In genomic region chr17:40452921-40453378, GRCh38 we compare ENCODE assay signal across 18 cellular contexts. TPM values are rescaled to one million over a fixed set of nuclear protein-coding genes. Genes with fewer than 3 reads are reported as not detected.
DNase-seq lines count a peak whose midpoint lies in the region; ATAC-seq, FAIRE-seq and TF ChIP-seq lines count a peak whose summit lies in the region.
"Had no signal": no experiment of that assay in that cellular context is flagged by ENCODE, and none has a peak within 500 bp of the region (broad histone marks: within the 10 kb centered on the region; RNA-seq: fewer than 3 reads in every experiment).

No MANE protein-coding gene starts in this region.

- no peaks in the 10 kb centered on the region for H3K27me3 Mint-ChIP-seq in stimulated activated memory B cell treated with anti-CD40 and anti-IgM and Interleukin-4, amounts not matched to agents 10 μg/mL and 1 μg/mL and 100 μg/mL, for 72 hours

- no peaks in the 10 kb centered on the region for H3K9me3 ChIP-seq in keratinocyte (ENCODE audit: control insufficient read depth, low read depth, low read length)
- no peaks in the 10 kb centered on the region for H3K9me3 ChIP-seq in smooth muscle cell (replicated peaks; ENCODE audit: low read depth)
- H3K9me3 ChIP-seq: adrenal gland had no signal

- H3K9ac ChIP-seq in keratinocyte (ENCODE audit: control insufficient read depth, extremely low read depth, insufficient read depth, low read length) (no peak overlapping the region), smooth muscle cell (ENCODE audit: low read depth) (no peak overlapping the region)

- H3K4me1 ChIP-seq in keratinocyte (ENCODE audit: control insufficient read depth, extremely low read depth, insufficient read depth, low read length) (peaks cover 22% of the 10 kb centered on the region), smooth muscle cell (ENCODE audit: low read depth) (peaks cover 9% of the 10 kb centered on the region)

- H3K79me2 ChIP-seq in keratinocyte (ENCODE audit: control insufficient read depth, insufficient read depth, low read length) (no peaks in the 10 kb centered on the region), smooth muscle cell (ENCODE audit: low read depth) (peaks cover 16% of the 10 kb centered on the region)

- H3K36me3 ChIP-seq in keratinocyte (ENCODE audit: control insufficient read depth in 2 of 2, extremely low read depth in 1 of 2, insufficient read depth in 2 of 2, low read length in 2 of 2) (no peaks in the 10 kb centered on the region), smooth muscle cell (ENCODE audit: low read depth) (no peaks in the 10 kb centered on the region)

- ATAC-seq in stimulated activated memory B cell treated with anti-CD40 and anti-IgM and Interleukin-4, amounts not matched to agents 10 μg/mL and 1 μg/mL and 100 μg/mL, for 72 hours, result no peak

- 97% methylated on average over 15 of the region's 15 CpGs for WGBS in smooth muscle cell (ENCODE audit: low lambda C conversion rate)

- no peak overlapping the region for H3K4me3 Mint-ChIP-seq in stimulated activated memory B cell treated with anti-CD40 and anti-IgM and Interleukin-4, amounts not matched to agents 10 μg/mL and 1 μg/mL and 100 μg/mL, for 72 hours

- no peak overlapping the region for H2AFZ ChIP-seq in keratinocyte (ENCODE audit: control insufficient read depth, low read length)
- H2AFZ ChIP-seq in smooth muscle cell (ENCODE audit: low read depth), result no peak overlapping the region

- H3K4me2 ChIP-seq in keratinocyte (ENCODE audit: control insufficient read depth, extremely low read depth, insufficient read depth, low read depth, low read length) (peak overlapping the region; percentile 2), smooth muscle cell (no peak overlapping the region)

- dilution Hi-C loops in keratinocyte (cut with MboI; ENCODE audit: extremely low pct_ligation_motif_present, low sequenced_read_pairs), result no loop called here

- H3K4me3 ChIP-seq in keratinocyte (ENCODE audit: control insufficient read depth in 2 of 3, extremely low read depth in 1 of 3, insufficient read depth in 2 of 3, low read depth in 1 of 3, low read length in 3 of 3) (no peak overlapping the region), smooth muscle cell (no peak overlapping the region)
- H3K4me3 ChIP-seq: adrenal gland had no signal

- no peak overlapping the region for H3K27ac ChIP-seq in keratinocyte (ENCODE audit: control insufficient read depth, insufficient read depth, low read length)
- H3K27ac ChIP-seq in smooth muscle cell (ENCODE audit: low read depth), result peak overlapping the region; percentile 23
- H3K27ac ChIP-seq: C4-2B had no signal

- no peaks in the 10 kb centered on the region for H3K36me3 Mint-ChIP-seq in stimulated activated memory B cell treated with anti-CD40 and anti-IgM and Interleukin-4, amounts not matched to agents 10 μg/mL and 1 μg/mL and 100 μg/mL, for 72 hours

- no peaks in the 10 kb centered on the region for H3K9me1 ChIP-seq in keratinocyte (ENCODE audit: control insufficient read depth, extremely low read depth, insufficient read depth, low read length)

- H3K27ac Mint-ChIP-seq in stimulated activated memory B cell treated with anti-CD40 and anti-IgM and Interleukin-4, amounts not matched to agents 10 μg/mL and 1 μg/mL and 100 μg/mL, for 72 hours, result no peak overlapping the region

- H3K27me3 ChIP-seq in keratinocyte (ENCODE audit: control insufficient read depth, extremely low read depth, insufficient read depth, low read length), result peaks cover 23% of the 10 kb centered on the region
- H3K27me3 ChIP-seq in smooth muscle cell (ENCODE audit: low read depth), result no peaks in the 10 kb centered on the region
- H3K27me3 ChIP-seq: adrenal gland had no signal

- FAIRE-seq in keratinocyte (lab: Jason Lieb, UNC), result peak; percentile 39
- FAIRE-seq: G401.6, GM18507 had no signal

- no peaks in the 10 kb centered on the region for H3F3A ChIP-seq in smooth muscle cell (ENCODE audit: low read depth)

- DNase-seq in HCEC 1CT, result peak; percentile 59
- peak; percentile 44 for DNase-seq in amniotic epithelial cell (ENCODE audit: low read depth)
- no peak for DNase-seq in keratinocyte (ENCODE audit: low read depth, low spot score)
- DNase-seq in smooth muscle cell (lab: John Stamatoyannopoulos, UW; ENCODE audit: unreplicated experiment), result no peak
- no peak for DNase-seq in NOMO-1 treated with DMSO at 0.1 percent for 48 hours (lab: John Stamatoyannopoulos, UW; ENCODE audit: unreplicated experiment)
- DNase-seq in activated T-cell treated with anti-CD3 and anti-CD28 coated beads for 4 hours, result no peak
- no peak for DNase-seq in activated naive CD4-positive, alpha-beta T cell (lab: John Stamatoyannopoulos, UW)
- DNase-seq: effector memory CD4-positive, alpha-beta T cell; NCI-H1436 treated with DMSO at 0.1 percent for 48 hours; NCI-H526 treated with DMSO at 0.1 percent for 48 hours; posterior cingulate gyrus; stimulated activated CD4-positive, alpha-beta T cell treated with anti-CD3 and anti-CD28 coated beads, Interleukin-4, amount 100 ng/mL, for 1 hour; stimulated activated naive CD4-positive, alpha-beta T cell had no signal

- no peaks in the 10 kb centered on the region for H4K20me1 ChIP-seq in keratinocyte (ENCODE audit: control insufficient read depth, extremely low read depth, insufficient read depth, low read length)
- peaks cover 51% of the 10 kb centered on the region for H4K20me1 ChIP-seq in smooth muscle cell (ENCODE audit: low read depth)

- H3K9me3 Mint-ChIP-seq in stimulated activated memory B cell treated with anti-CD40 and anti-IgM and Interleukin-4, amounts not matched to agents 10 μg/mL and 1 μg/mL and 100 μg/mL, for 72 hours, result no peaks in the 10 kb centered on the region

- no peak for TF ChIP-seq CTCF in keratinocyte (optimal IDR thresholded peaks at IDR 0.05 in 1 of 3, IDR thresholded peaks at IDR 0.05 in 1 of 3, conservative IDR thresholded peaks at IDR 0.05 in 1 of 3; ENCODE audit: extremely low read depth in 1 of 3, insufficient read depth in 2 of 3, low read length in 3 of 3)
- no peak for TF ChIP-seq CTCF in smooth muscle cell (IDR thresholded peaks at IDR 0.05; ENCODE audit: borderline replicate concordance, insufficient read depth, poor library complexity, severe bottlenecking)

- H3K4me1 Mint-ChIP-seq in stimulated activated memory B cell treated with anti-CD40 and anti-IgM and Interleukin-4, amounts not matched to agents 10 μg/mL and 1 μg/mL and 100 μg/mL, for 72 hours, result no peaks in the 10 kb centered on the region

RNA-seq across cellular contexts. Expression of gene IGFBP4, which starts 9.7 kb away (rescaled TPM):
- polyA plus RNA-seq in keratinocyte (6.0 to 13.8 TPM (median 6.8 TPM) in 3 replicates), smooth muscle cell (305 and 413 TPM in 2 replicates)
- 0.44 TPM for polyA plus RNA-seq in keratinocyte (2011; ENCODE audit: low read depth)
- 9.2 and 12.4 TPM in 2 replicates for polyA plus RNA-seq in keratinocyte (2011; cell fraction: cytosol; rRNA removed)
- 6.5 and 10.0 TPM in 2 replicates for polyA plus RNA-seq in keratinocyte (2011; cell fraction: nucleus; rRNA removed)
- 5.1 and 17.9 TPM in 2 replicates for polyA plus RNA-seq in keratinocyte (2012; ENCODE audit: low replicate concordance)
- polyA minus RNA-seq in keratinocyte, result 6.8 to 30.7 TPM (median 7.6 TPM) in 3 replicates
- 15.9 TPM for polyA minus RNA-seq in keratinocyte (2011; cell fraction: cytosol; rRNA and poly(A)+ RNA removed)
- polyA minus RNA-seq in keratinocyte (2011; cell fraction: nucleus; rRNA and poly(A)+ RNA removed), result 3.8 and 6.0 TPM in 2 replicates
- total RNA-seq in smooth muscle cell, result 63.8 and 91.0 TPM in 2 replicates

RNA-seq across cellular contexts. Expression of gene TOP2A, which starts 35.3 kb away (rescaled TPM):
- polyA plus RNA-seq in keratinocyte (5.2 to 45.0 TPM (median 27.1 TPM) in 3 replicates), smooth muscle cell (15.4 and 26.2 TPM in 2 replicates)
- polyA plus RNA-seq in keratinocyte (2011; ENCODE audit: low read depth), result 3.0 TPM
- polyA plus RNA-seq in keratinocyte (2011; cell fraction: cytosol; rRNA removed), result 5.1 and 13.0 TPM in 2 replicates
- polyA plus RNA-seq in keratinocyte (2011; cell fraction: nucleus; rRNA removed), result 6.1 and 10.4 TPM in 2 replicates
- polyA plus RNA-seq in keratinocyte (2012; ENCODE audit: low replicate concordance), result 0.23 and 33.4 TPM in 2 replicates
- 3.0 to 28.7 TPM (median 4.0 TPM) in 3 replicates for polyA minus RNA-seq in keratinocyte
- 5.8 TPM for polyA minus RNA-seq in keratinocyte (2011; cell fraction: cytosol; rRNA and poly(A)+ RNA removed)
- 3.3 and 6.9 TPM in 2 replicates for polyA minus RNA-seq in keratinocyte (2011; cell fraction: nucleus; rRNA and poly(A)+ RNA removed)
- 42.3 and 45.5 TPM in 2 replicates for total RNA-seq in smooth muscle cell

RNA-seq across cellular contexts. Expression of gene TNS4, which starts 48.5 kb away (rescaled TPM):
- polyA plus RNA-seq in keratinocyte (129 to 171 TPM (median 160 TPM) in 3 replicates), smooth muscle cell (0.13 and 3.3 TPM in 2 replicates)
- polyA plus RNA-seq in keratinocyte (2011; ENCODE audit: low read depth), result 182 TPM
- polyA plus RNA-seq in keratinocyte (2011; cell fraction: cytosol; rRNA removed), result 162 and 255 TPM in 2 replicates
- 758 and 1,104 TPM in 2 replicates for polyA plus RNA-seq in keratinocyte (2011; cell fraction: nucleus; rRNA removed)
- 221 and 630 TPM in 2 replicates for polyA plus RNA-seq in keratinocyte (2012; ENCODE audit: low replicate concordance)
- 229 to 1,669 TPM (median 398 TPM) in 3 replicates for polyA minus RNA-seq in keratinocyte
- polyA minus RNA-seq in keratinocyte (2011; cell fraction: cytosol; rRNA and poly(A)+ RNA removed), result 367 TPM
- polyA minus RNA-seq in keratinocyte (2011; cell fraction: nucleus; rRNA and poly(A)+ RNA removed), result 523 and 706 TPM in 2 replicates
- total RNA-seq in smooth muscle cell, result 0.63 and 1.2 TPM in 2 replicates

Comparison
In these comparisons a context has a peak if more than half of its experiments do, and no peak if none do; other contexts are left out.
1. DNase-seq: peak in HCEC 1CT (single experiment) and amniotic epithelial cell (single experiment); none in keratinocyte (single experiment), smooth muscle cell (single experiment), NOMO-1 treated with DMSO at 0.1 percent for 48 hours (single experiment), activated T-cell treated with anti-CD3 and anti-CD28 coated beads for 4 hours (single experiment) and activated naive CD4-positive, alpha-beta T cell (0 of 4).
2. RNA of gene IGFBP4, which starts 9.7 kb away (polyA plus RNA-seq): 305 to 413 TPM in smooth muscle cell; 0.44 to 17.9 TPM in keratinocyte; every median in the first group is over 10 times any median in the second.
3. RNA of gene TNS4, which starts 48.5 kb away (polyA plus RNA-seq): 129 to 1,104 TPM in keratinocyte; 0.13 to 3.3 TPM in smooth muscle cell; every median in the first group is over 10 times any median in the second.